In the genomic region with DNA sequence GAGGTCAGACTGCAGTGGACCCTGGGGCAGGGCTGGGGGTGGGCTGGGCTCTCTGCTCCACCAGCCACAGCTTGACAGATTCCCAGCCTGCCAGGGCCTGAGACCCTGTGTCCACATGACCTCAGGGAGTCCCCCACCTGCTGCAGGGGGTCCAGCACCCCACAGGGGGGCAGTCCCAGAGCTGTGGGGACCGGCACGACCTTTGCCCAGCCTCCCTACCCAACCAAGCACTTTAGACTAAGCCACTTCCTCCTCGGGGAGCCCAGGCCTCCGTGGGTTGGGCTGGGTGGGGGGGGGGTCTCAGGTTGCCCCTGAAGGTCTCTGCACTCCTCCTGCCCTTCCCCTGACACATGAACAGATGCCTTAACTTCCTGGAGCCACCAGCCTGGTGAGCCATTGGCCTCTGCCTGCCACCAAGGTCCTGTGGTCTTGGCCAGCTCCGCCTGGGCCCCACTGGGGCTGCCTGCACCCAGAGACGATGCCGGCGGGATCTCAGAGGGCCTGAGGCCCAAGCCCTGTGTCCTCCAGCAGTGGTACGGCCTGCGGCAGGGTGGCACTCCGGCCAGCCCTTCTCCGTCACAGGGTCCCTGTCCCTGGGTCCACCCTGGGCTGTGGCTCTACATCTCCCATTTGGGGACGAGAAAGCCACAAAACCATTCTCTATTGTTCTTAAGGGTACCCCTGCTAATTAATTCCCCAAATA, we compare ENCODE assay signal across 2 cellular contexts.
A peak's percentile ranks its signal among the peaks of the same experiment; 100 is the strongest.
TF ChIP-seq lines count a peak whose summit lies in the region.

No MANE protein-coding gene starts in this region.

TF ChIP-seq in HEK293, 187 proteins besides CTCF, POLR2A, EP300 and RAD21:
- TF ChIP-seq ZNF223 (tag by site-specific recombination; IDR thresholded peaks at IDR 0.05) = peak; percentile 80; the same call in 1 of the 2 replicates
- TF ChIP-seq ZNF623 (tag by site-specific recombination; IDR thresholded peaks at IDR 0.05) = peak; percentile 44
- TF ChIP-seq FEZF1 (tag by site-specific recombination; IDR thresholded peaks at IDR 0.05) = no peak

TF ChIP-seq in GM12878, 131 proteins besides CTCF, POLR2A, EP300 and RAD21:
- TF ChIP-seq SPI1 (IDR thresholded peaks at IDR 0.05; ENCODE audit: borderline replicate concordance, insufficient read depth, low read depth, low read length) (peak; percentile 22; the same call in 1 of the 2 replicates), MYC (IDR thresholded peaks at IDR 0.05; ENCODE audit: insufficient read depth, insufficient read length, insufficient replicate concordance, low read length, severe bottlenecking) (no peak)
